In genomic region chr1:60348884-60349283, GRCh38 we compare ENCODE assay signal across 8 cellular contexts.
"Had no signal": no experiment of that assay in that cellular context is flagged by ENCODE, and none has a peak within 500 bp of the region (broad histone marks: within the 10 kb centered on the region; RNA-seq: fewer than 3 reads in every experiment).

No MANE protein-coding gene starts in this region.

- ATAC-seq: GM12878 had no signal

- FAIRE-seq: G401.6, GM12878, GM12891, GM12892, GM18507, GM19239 had no signal

- DNase-seq: GDM1, GF-D8 had no signal

- H3K4me3 ChIP-seq: GM12878 had no signal
